In genomic region chr2:26345284-26345553, GRCh38 we compare ENCODE assay signal across 1 cellular context.
TF ChIP-seq lines count a peak whose summit lies in the region.

No MANE protein-coding gene starts in this region.

TF ChIP-seq in HepG2, 621 proteins besides CTCF, POLR2A, EP300 and RAD21 (continued from another document):
- TF ChIP-seq, protein P1, sequence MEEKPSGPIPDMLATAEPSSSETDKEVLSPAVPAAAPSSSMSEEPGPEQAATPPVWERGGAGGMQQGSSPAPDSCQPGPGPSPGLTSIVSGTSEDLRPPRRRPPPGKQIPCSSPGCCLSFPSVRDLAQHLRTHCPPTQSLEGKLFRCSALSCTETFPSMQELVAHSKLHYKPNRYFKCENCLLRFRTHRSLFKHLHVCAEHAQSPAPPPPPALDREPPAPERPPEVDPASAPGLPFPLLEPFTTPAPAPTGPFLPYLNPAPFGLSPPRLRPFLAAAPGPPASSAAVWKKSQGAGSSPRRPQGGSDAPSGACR (CRISPR knock-in tag; IDR thresholded peaks at IDR 0.05) = no peak
- TF ChIP-seq NFE2 (CRISPR knock-in tag; IDR thresholded peaks at IDR 0.05) (no peak), ZNF432 (CRISPR knock-in tag; IDR thresholded peaks at IDR 0.05; ENCODE audit: borderline replicate concordance) (peak; percentile 86; the same call in 1 of the 2 replicates), MAF1 (CRISPR knock-in tag; IDR thresholded peaks at IDR 0.05; ENCODE audit: borderline replicate concordance) (peak; percentile 1; the same call in 1 of the 2 replicates), ZNF577 (CRISPR knock-in tag; IDR thresholded peaks at IDR 0.05; ENCODE audit: borderline replicate concordance, low read depth) (0 out of 2 replicates have a peak, but pooled peaks have one; percentile 22), GFI1 (CRISPR knock-in tag; IDR thresholded peaks at IDR 0.05; ENCODE audit: borderline replicate concordance) (no peak), ELF3 (CRISPR knock-in tag; IDR thresholded peaks at IDR 0.05) (0 out of 2 replicates have a peak, but pooled peaks have one; percentile 1), ZNF879 (CRISPR knock-in tag; IDR thresholded peaks at IDR 0.05) (no peak), ZNF589 (CRISPR knock-in tag; conservative IDR thresholded peaks at IDR 0.05) (0 out of 2 replicates have a peak, but pooled peaks have one; percentile 25), SMAD1 (CRISPR knock-in tag; IDR thresholded peaks at IDR 0.05; ENCODE audit: borderline replicate concordance, low read depth) (no peak), CC2D1A (CRISPR knock-in tag; IDR thresholded peaks at IDR 0.05) (no peak), ZNF224 (CRISPR knock-in tag; IDR thresholded peaks at IDR 0.05) (no peak; the same call in 1 of the 2 replicates), HMGXB3 (CRISPR knock-in tag; IDR thresholded peaks at IDR 0.05; ENCODE audit: borderline replicate concordance) (0 out of 2 replicates have a peak, but pooled peaks have one; percentile 5), CBX5 (CRISPR knock-in tag; IDR thresholded peaks at IDR 0.05; ENCODE audit: borderline replicate concordance) (no peak), ZNF660 (CRISPR knock-in tag; IDR thresholded peaks at IDR 0.05; ENCODE audit: borderline replicate concordance, low read depth) (no peak), ZNF343 (CRISPR knock-in tag; IDR thresholded peaks at IDR 0.05) (0 out of 2 replicates have a peak, but pooled peaks have one; percentile 10), RFXAP (CRISPR knock-in tag; IDR thresholded peaks at IDR 0.05; ENCODE audit: borderline replicate concordance) (no peak), ZNF136 (CRISPR knock-in tag; IDR thresholded peaks at IDR 0.05; ENCODE audit: low read depth) (no peak), IRX3 (CRISPR knock-in tag; IDR thresholded peaks at IDR 0.05; ENCODE audit: borderline replicate concordance, low read depth) (no peak), ZNF30 (CRISPR knock-in tag; IDR thresholded peaks at IDR 0.05) (0 out of 2 replicates have a peak, but pooled peaks have one; percentile 72), GMEB2 (CRISPR knock-in tag; IDR thresholded peaks at IDR 0.05; ENCODE audit: low read depth) (no peak), NFIB (CRISPR knock-in tag; IDR thresholded peaks at IDR 0.05; ENCODE audit: borderline replicate concordance) (no peak), HDAC1 (CRISPR knock-in tag; IDR thresholded peaks at IDR 0.05) (no peak), NPAS2 (CRISPR knock-in tag; IDR thresholded peaks at IDR 0.05; ENCODE audit: borderline replicate concordance) (no peak), ARID5B (CRISPR knock-in tag; IDR thresholded peaks at IDR 0.05) (no peak), NCOA1 (CRISPR knock-in tag; IDR thresholded peaks at IDR 0.05) (peak; percentile 37; the same call in 1 of the 2 replicates), MLLT10 (CRISPR knock-in tag; IDR thresholded peaks at IDR 0.05) (no peak), MATR3 (CRISPR knock-in tag; IDR thresholded peaks at IDR 0.05) (no peak), HNF4A (CRISPR knock-in tag; IDR thresholded peaks at IDR 0.05) (no peak), BRCA1 (CRISPR knock-in tag; IDR thresholded peaks at IDR 0.05) (no peak), GATAD2A (CRISPR knock-in tag; IDR thresholded peaks at IDR 0.05) (no peak), RBM22 (optimal IDR thresholded peaks at IDR 0.05; ENCODE audit: low read length) (peak; percentile 50), CSRNP1 (CRISPR knock-in tag; IDR thresholded peaks at IDR 0.05) (no peak), MBD4 (IDR thresholded peaks at IDR 0.05; ENCODE audit: borderline replicate concordance, low read length) (0 out of 2 replicates have a peak, but pooled peaks have one; percentile 73), PPARG (CRISPR knock-in tag; conservative IDR thresholded peaks at IDR 0.05) (no peak), ZNF7 (CRISPR knock-in tag; IDR thresholded peaks at IDR 0.05) (no peak)
- TF ChIP-seq, protein P2, sequence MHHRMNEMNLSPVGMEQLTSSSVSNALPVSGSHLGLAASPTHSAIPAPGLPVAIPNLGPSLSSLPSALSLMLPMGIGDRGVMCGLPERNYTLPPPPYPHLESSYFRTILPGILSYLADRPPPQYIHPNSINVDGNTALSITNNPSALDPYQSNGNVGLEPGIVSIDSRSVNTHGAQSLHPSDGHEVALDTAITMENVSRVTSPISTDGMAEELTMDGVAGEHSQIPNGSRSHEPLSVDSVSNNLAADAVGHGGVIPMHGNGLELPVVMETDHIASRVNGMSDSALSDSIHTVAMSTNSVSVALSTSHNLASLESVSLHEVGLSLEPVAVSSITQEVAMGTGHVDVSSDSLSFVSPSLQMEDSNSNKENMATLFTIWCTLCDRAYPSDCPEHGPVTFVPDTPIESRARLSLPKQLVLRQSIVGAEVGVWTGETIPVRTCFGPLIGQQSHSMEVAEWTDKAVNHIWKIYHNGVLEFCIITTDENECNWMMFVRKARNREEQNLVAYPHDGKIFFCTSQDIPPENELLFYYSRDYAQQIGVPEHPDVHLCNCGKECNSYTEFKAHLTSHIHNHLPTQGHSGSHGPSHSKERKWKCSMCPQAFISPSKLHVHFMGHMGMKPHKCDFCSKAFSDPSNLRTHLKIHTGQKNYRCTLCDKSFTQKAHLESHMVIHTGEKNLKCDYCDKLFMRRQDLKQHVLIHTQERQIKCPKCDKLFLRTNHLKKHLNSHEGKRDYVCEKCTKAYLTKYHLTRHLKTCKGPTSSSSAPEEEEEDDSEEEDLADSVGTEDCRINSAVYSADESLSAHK (CRISPR knock-in tag; IDR thresholded peaks at IDR 0.05; ENCODE audit: borderline replicate concordance) = no peak
- TF ChIP-seq, protein P3, sequence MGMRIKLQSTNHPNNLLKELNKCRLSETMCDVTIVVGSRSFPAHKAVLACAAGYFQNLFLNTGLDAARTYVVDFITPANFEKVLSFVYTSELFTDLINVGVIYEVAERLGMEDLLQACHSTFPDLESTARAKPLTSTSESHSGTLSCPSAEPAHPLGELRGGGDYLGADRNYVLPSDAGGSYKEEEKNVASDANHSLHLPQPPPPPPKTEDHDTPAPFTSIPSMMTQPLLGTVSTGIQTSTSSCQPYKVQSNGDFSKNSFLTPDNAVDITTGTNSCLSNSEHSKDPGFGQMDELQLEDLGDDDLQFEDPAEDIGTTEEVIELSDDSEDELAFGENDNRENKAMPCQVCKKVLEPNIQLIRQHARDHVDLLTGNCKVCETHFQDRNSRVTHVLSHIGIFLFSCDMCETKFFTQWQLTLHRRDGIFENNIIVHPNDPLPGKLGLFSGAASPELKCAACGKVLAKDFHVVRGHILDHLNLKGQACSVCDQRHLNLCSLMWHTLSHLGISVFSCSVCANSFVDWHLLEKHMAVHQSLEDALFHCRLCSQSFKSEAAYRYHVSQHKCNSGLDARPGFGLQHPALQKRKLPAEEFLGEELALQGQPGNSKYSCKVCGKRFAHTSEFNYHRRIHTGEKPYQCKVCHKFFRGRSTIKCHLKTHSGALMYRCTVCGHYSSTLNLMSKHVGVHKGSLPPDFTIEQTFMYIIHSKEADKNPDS (CRISPR knock-in tag; IDR thresholded peaks at IDR 0.05) = 0 out of 2 replicates have a peak, but pooled peaks have one; percentile 57
